Comparison of ENCODE assay signal across 9 cellular contexts in genomic region chr1:228060458-228061190, GRCh38. TPM values are rescaled to one million over a fixed set of nuclear protein-coding genes. Genes with fewer than 3 reads are reported as not detected.
DNase-seq lines count a peak whose midpoint lies in the region; ATAC-seq and TF ChIP-seq lines count a peak whose summit lies in the region.
"Had no signal": no experiment of that assay in that cellular context is flagged by ENCODE, and none has a peak within 500 bp of the region (broad histone marks: within the 10 kb centered on the region; RNA-seq: fewer than 3 reads in every experiment).

No MANE protein-coding gene starts in this region.

- no peak overlapping the region for H3K27ac Mint-ChIP-seq in nephron

- no peaks in the 10 kb centered on the region for H3K4me1 Mint-ChIP-seq in nephron

- H3K4me3 Mint-ChIP-seq in nephron, result peak overlapping the region; percentile 14 to 70 (median 60)

- BruUV-seq in Panc1 (replicated peaks; lab: Mats Ljungman, UMichigan), result no TSS peak

- H3K36me3 ChIP-seq in Panc1 (ENCODE audit: control insufficient read depth, insufficient read depth, low read length) (no peaks in the 10 kb centered on the region), esophagus (ENCODE audit: control insufficient read depth in 2 of 2, insufficient read depth in 2 of 2, low read length in 1 of 2) (no peaks in the 10 kb centered on the region)

- DNase-seq in Daoy (ENCODE audit: low read depth) (peak; percentile 54), Panc1 (ENCODE audit: low read depth, low spot score) (no peak), LoVo (ENCODE audit: low spot score) (no peak), GM20000 (ENCODE audit: low spot score) (no peak)
- no peak for DNase-seq in activated CD4-positive, alpha-beta T cell treated with anti-CD3 and anti-CD28 coated beads for 4 hours

- H3K4me1 ChIP-seq in Panc1 (ENCODE audit: control insufficient read depth, insufficient read depth, low read length) (peaks cover 3% of the 10 kb centered on the region; the same call in 1 of the 2 replicates), esophagus (ENCODE audit: control insufficient read depth in 2 of 2, insufficient read depth in 2 of 2, low read length in 1 of 2) (peaks cover 3% of the 10 kb centered on the region in 2 donors)

- peaks cover 5% of the 10 kb centered on the region for H3K9me3 Mint-ChIP-seq in nephron

- POLR2A ChIA-PET in Panc1 (lab: Charles Lee), result interaction anchor here (0.6 kb wide), 3 partner anchors 26 to 1328 kb away, joined by 4 read pairs; no protein-coding TSS in a partner anchor

- 14 to 18% methylated on average over 29 to 34 of the region's 34 CpGs for WGBS in esophagus, 2 donors

- TF ChIP-seq CTCF in Panc1 (IDR thresholded peaks at IDR 0.05), result no peak
- TF ChIP-seq CTCF in nephron (IDR thresholded peaks at IDR 0.05; ENCODE audit: unreplicated experiment in 3 of 3), result no peak
- TF ChIP-seq CTCF in GM20000 (IDR thresholded peaks at IDR 0.05; ENCODE audit: extremely low read depth, missing control alignments), result no peak

- H3K27me3 Mint-ChIP-seq in nephron (ENCODE audit: low read depth), result peaks cover 77% of the 10 kb centered on the region

- ATAC-seq in Panc1, result no peak
- ATAC-seq in HG02973 (IDR thresholded peaks at IDR 0.05; ENCODE audit: unreplicated experiment), result no peak

- H3K27ac ChIP-seq in Panc1 (ENCODE audit: low read length) (no peak overlapping the region), esophagus (ENCODE audit: low read depth in 2 of 2, low read length in 1 of 2) (no peak overlapping the region)

- in situ Hi-C loops in Panc1 (cut with HindIII; ENCODE audit: low pct_unique_long_range_greater_than_20kb, low sequenced_read_pairs), result no loop called here

- peaks cover 6% of the 10 kb centered on the region; the same call in 1 of the 2 replicates for H3K27me3 ChIP-seq in Panc1 (ENCODE audit: control insufficient read depth, insufficient read depth, low read length)
- no peaks in the 10 kb centered on the region for H3K27me3 ChIP-seq in esophagus (ENCODE audit: control insufficient read depth in 1 of 2, insufficient read depth in 2 of 2, low read length in 2 of 2)

- peak overlapping the region; percentile 26 to 46 for H3K4me3 ChIP-seq in Panc1 (ENCODE audit: low read depth in 2 of 2, low read length in 2 of 2)
- peak overlapping the region; percentile 34 to 40 for H3K4me3 ChIP-seq in esophagus (ENCODE audit: low read depth in 1 of 2, low read length in 2 of 2)

- CTCF ChIA-PET in Panc1 (lab: Charles Lee), result interaction anchor here (0.6 to 1.0 kb wide), 3 partner anchors 10 to 61 kb away, joined by 3 to 4 read pairs (median 3); no protein-coding TSS in a partner anchor

- no peaks in the 10 kb centered on the region for H3K9me3 ChIP-seq in Panc1 (ENCODE audit: control insufficient read depth, insufficient read depth, low read depth, low read length)
- peaks cover 4 to 12% of the 10 kb centered on the region in 2 donors for H3K9me3 ChIP-seq in esophagus (ENCODE audit: control insufficient read depth in 2 of 2, insufficient read depth in 1 of 2, low read depth in 1 of 2, low read length in 1 of 2)

- no peaks in the 10 kb centered on the region for H3K36me3 Mint-ChIP-seq in nephron (ENCODE audit: low read depth)

- intact Hi-C loops in Panc1 (cut with micrococcal nuclease; ENCODE audit: unreplicated experiment), result no loop called here

RNA-seq across cellular contexts. Expression of gene ARF1, which starts 21.9 kb away (rescaled TPM):
- 122 and 144 TPM in 2 replicates for total RNA-seq in Daoy (2014; rRNA removed; shearing (Covaris generic))
- 321 TPM for total RNA-seq in Panc1 (2021; ENCODE audit: unreplicated experiment)
- 556 TPM for polyA plus RNA-seq in Panc1 (2012; ENCODE audit: insufficient read length)
- polyA plus RNA-seq in esophagus, result 100 to 1,000 TPM; 180 to 295 TPM

RNA-seq across cellular contexts. Expression of gene C1orf35, which starts 42.5 kb away (rescaled TPM):
- total RNA-seq in Daoy (2014; rRNA removed; shearing (Covaris generic)), result 14.8 and 19.9 TPM in 2 replicates
- total RNA-seq in Panc1 (2021; ENCODE audit: unreplicated experiment), result 24.9 TPM
- polyA plus RNA-seq in Panc1 (2012; ENCODE audit: insufficient read length), result 28.1 TPM
- polyA plus RNA-seq in esophagus, result 10 to 100 TPM; 18.4 to 26.0 TPM

RNA-seq across cellular contexts. Expression of gene MRPL55, which starts 48.5 kb away (rescaled TPM):
- 88.6 and 137 TPM in 2 replicates for total RNA-seq in Daoy (2014; rRNA removed; shearing (Covaris generic))
- 53.0 TPM for total RNA-seq in Panc1 (2021; ENCODE audit: unreplicated experiment)
- 128 TPM for polyA plus RNA-seq in Panc1 (2012; ENCODE audit: insufficient read length)
- 10 to 100 TPM; 87.0 to 94.9 TPM for polyA plus RNA-seq in esophagus

RNA-seq across cellular contexts. Expression of gene WNT3A, which starts 53.8 kb away (rescaled TPM):
- total RNA-seq in Daoy (2014; rRNA removed; shearing (Covaris generic)), result not detected in 2 replicates
- not detected for total RNA-seq in Panc1 (2021; ENCODE audit: unreplicated experiment)
- polyA plus RNA-seq in Panc1 (2012; ENCODE audit: insufficient read length), result not detected
- polyA plus RNA-seq in esophagus, result 1 to 10 TPM in 1 of 2 donors, under 1 TPM in 1; 0.69 to 1.3 TPM
- total RNA-seq: fibroblast of lung had no signal
- polyA plus RNA-seq: fibroblast of lung had no signal
